26 cellular contexts compared by ENCODE assay signal in the genomic region with DNA sequence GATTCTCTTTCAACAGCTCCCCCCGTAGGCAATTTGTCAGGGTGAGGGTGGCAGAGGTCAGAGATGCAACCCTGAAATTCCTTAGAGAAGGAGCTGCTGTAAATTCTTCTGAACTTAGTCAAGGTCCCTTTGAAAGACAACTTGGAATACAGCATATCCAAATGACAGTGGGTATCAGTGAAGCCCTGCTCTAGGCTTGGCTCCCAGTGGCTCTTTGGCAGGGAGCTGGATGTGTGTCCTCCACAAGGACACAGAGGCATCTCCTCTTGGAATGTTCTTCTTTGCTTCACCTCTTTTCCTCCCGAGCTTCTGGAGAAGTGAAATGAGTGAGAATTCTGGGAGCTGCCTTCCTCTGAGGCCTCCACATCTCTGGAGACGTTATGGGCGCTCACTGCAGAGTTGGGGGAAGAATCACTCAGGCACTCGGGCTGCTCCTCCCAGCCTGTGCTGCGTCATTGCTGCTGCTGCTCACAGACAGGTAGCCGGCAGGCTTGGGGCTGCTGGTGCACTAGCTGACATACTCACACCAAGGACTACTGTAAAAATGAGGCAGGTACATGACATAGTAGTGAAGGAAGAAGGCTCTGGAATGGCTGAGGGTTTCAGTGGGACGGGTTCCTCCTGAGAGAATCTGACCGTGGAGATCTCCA. TPM values are rescaled to one million over a fixed set of nuclear protein-coding genes. Genes with fewer than 3 reads are reported as not detected.
A peak's percentile ranks its signal among the peaks of the same experiment; 100 is the strongest.
DNase-seq lines count a peak whose midpoint lies in the region; ATAC-seq and TF ChIP-seq lines count a peak whose summit lies in the region.
"Had no signal": no experiment of that assay in that cellular context is flagged by ENCODE, and none has a peak within 500 bp of the region (broad histone marks: within the 10 kb centered on the region; RNA-seq: fewer than 3 reads in every experiment).

No MANE protein-coding gene starts in this region.

- no peak overlapping the region for H4K8ac ChIP-seq in neuronal stem cell (ENCODE audit: low read depth, low read length)

- no peak for DNase-seq in stimulated activated naive CD8-positive, alpha-beta T cell treated with anti-CD3 and anti-CD28 coated beads, Interleukin-15, amount 100 ng/mL, for 72 hours
- no peak for DNase-seq in stimulated activated naive CD8-positive, alpha-beta T cell treated with anti-CD3 and anti-CD28 coated beads, Interleukin-15, Interleukin-2, amounts not matched to agents 100 U/mL and 50 U/mL, for 24 hours
- no peak for DNase-seq in heart left ventricle
- no peak for DNase-seq in neuronal stem cell (ENCODE audit: low spot score)
- DNase-seq in NCI-H510A (lab: John Stamatoyannopoulos, UW), result no peak
- DNase-seq in AG08396 (ENCODE audit: low spot score), result no peak
- no peak for DNase-seq in HPDE6-E6E7 (ENCODE audit: extremely low spot score)
- DNase-seq in SW480 (ENCODE audit: low spot score), result no peak
- DNase-seq: activated CD4-positive, alpha-beta T cell treated with anti-CD3 and anti-CD28 coated beads, Interleukin-2, amount 10 ng/mL, durations not matched to agents 7 days and 5 days; activated gamma-delta T cell treated with Interleukin-2 at 50 U/mL for 16 hours; C1 segment of cervical spinal cord; GM23248; mucosa of descending colon; NCI-H1092 treated with DMSO at 0.1 percent for 48 hours; NCI-H2029; NCI-H345; psoas muscle; stimulated activated CD4-positive, alpha-beta T cell treated with anti-CD3 and anti-CD28 coated beads, Interleukin-2, amount 100 ng/mL, for 48 hours; stimulated activated naive CD4-positive, alpha-beta T cell treated with Interleukin-2 at 50 U/mL for 16 hours; T-helper 17 cell had no signal

- H2BK120ac ChIP-seq in neuronal stem cell (ENCODE audit: low read depth, low read length), result no peak overlapping the region

- H3K9me3 Mint-ChIP-seq in stimulated activated naive CD8-positive, alpha-beta T cell treated with anti-CD3 and anti-CD28 coated beads, Interleukin-15, amount 100 ng/mL, for 72 hours, result no peaks in the 10 kb centered on the region
- H3K9me3 Mint-ChIP-seq: type B pancreatic cell had no signal

- no peak for ATAC-seq in stimulated activated naive CD8-positive, alpha-beta T cell treated with anti-CD3 and anti-CD28 coated beads, Interleukin-15, amount 100 ng/mL, for 72 hours
- ATAC-seq in stimulated activated naive CD8-positive, alpha-beta T cell treated with anti-CD3 and anti-CD28 coated beads, Interleukin-15, Interleukin-2, amounts not matched to agents 100 U/mL and 50 U/mL, for 24 hours, result no peak
- peak; percentile 57 to 74 (median 66) for ATAC-seq in heart left ventricle
- ATAC-seq: mucosa of descending colon, psoas muscle, T-helper 17 cell had no signal

- no peak overlapping the region for H3K4ac ChIP-seq in neuronal stem cell (ENCODE audit: low read length)

- no peak overlapping the region for H3K4me3 Mint-ChIP-seq in stimulated activated naive CD8-positive, alpha-beta T cell treated with anti-CD3 and anti-CD28 coated beads, Interleukin-15, amount 100 ng/mL, for 72 hours
- H3K4me3 Mint-ChIP-seq: activated CD4-positive, alpha-beta T cell treated with anti-CD3 and anti-CD28 coated beads, Interleukin-2, amount 10 ng/mL, durations not matched to agents 7 days and 5 days; neural progenitor cell; T-helper 17 cell; type B pancreatic cell had no signal

- H2BK12ac ChIP-seq in neuronal stem cell (ENCODE audit: low read length), result no peak overlapping the region

- TF ChIP-seq POLR2A in heart left ventricle (IDR thresholded peaks at IDR 0.05), result no peak

- no peak overlapping the region for H3K4me2 ChIP-seq in neuronal stem cell (ENCODE audit: insufficient read depth, low read length, poor library complexity, severe bottlenecking)

- no peak overlapping the region for H2AK5ac ChIP-seq in neuronal stem cell (ENCODE audit: low read depth, low read length)

- H3K14ac ChIP-seq in neuronal stem cell (ENCODE audit: low read length), result no peak overlapping the region

- H4K91ac ChIP-seq in neuronal stem cell (ENCODE audit: low read depth, low read length, poor library complexity), result no peak overlapping the region

- H3K27ac ChIP-seq in heart left ventricle, result peak overlapping the region in 6 of 12 donors; percentile 5 to 69 (median 58)
- no peak overlapping the region for H3K27ac ChIP-seq in neuronal stem cell (replicated peaks; ENCODE audit: low read length)
- H3K27ac ChIP-seq: adrenal gland, GM23248, psoas muscle, SJSA1 had no signal

- 64 to 79% (median 71%) methylated on average over 9 of the region's 9 CpGs for WGBS in heart left ventricle, 4 donors
- WGBS in neuronal stem cell (ENCODE audit: extremely low coverage in 2 of 2, insufficient read length in 2 of 2, insufficient replicate concordance in 1 of 2), 2 donors, result no CpG with 5 or more reads among the region's 9 CpGs

- H3K9me3 ChIP-seq in heart left ventricle (peaks cover 0 to 8% (median 0%) of the 10 kb centered on the region in 12 donors), neuronal stem cell (replicated peaks in 1 of 2; ENCODE audit: control insufficient read depth in 2 of 2, insufficient read depth in 1 of 2, low read depth in 1 of 2, low read length in 2 of 2) (no peaks in the 10 kb centered on the region)
- H3K9me3 ChIP-seq: adrenal gland, left lung, mucosa of descending colon, psoas muscle, SJSA1 had no signal

- peaks cover 0 to 32% (median 20%) of the 10 kb centered on the region in 12 donors for H3K4me1 ChIP-seq in heart left ventricle
- peaks cover 0 to 13% of the 10 kb centered on the region in 2 donors for H3K4me1 ChIP-seq in neuronal stem cell (ENCODE audit: control insufficient read depth in 2 of 2, insufficient read depth in 1 of 2, low read depth in 1 of 2, low read length in 2 of 2)
- H3K4me1 ChIP-seq: psoas muscle, SJSA1 had no signal

- no peaks in the 10 kb centered on the region for H3K27me3 ChIP-seq in heart left ventricle
- H3K27me3 ChIP-seq in neuronal stem cell (ENCODE audit: control insufficient read depth in 3 of 3, insufficient read depth in 3 of 3, low read depth in 1 of 3, low read length in 3 of 3), result no peaks in the 10 kb centered on the region
- H3K27me3 ChIP-seq: adrenal gland, left lung, neural progenitor cell, SJSA1 had no signal

- no peak overlapping the region for H3K9ac ChIP-seq in neuronal stem cell (ENCODE audit: low read depth, low read length, poor library complexity)
- H3K9ac ChIP-seq: GM23248, neural progenitor cell had no signal

- H2AFZ ChIP-seq in neuronal stem cell (ENCODE audit: low read length), result no peak overlapping the region
- H2AFZ ChIP-seq: GM23248, neural progenitor cell had no signal

- no peaks in the 10 kb centered on the region for H3K27me3 Mint-ChIP-seq in stimulated activated naive CD8-positive, alpha-beta T cell treated with anti-CD3 and anti-CD28 coated beads, Interleukin-15, amount 100 ng/mL, for 72 hours
- H3K27me3 Mint-ChIP-seq: activated CD4-positive, alpha-beta T cell treated with anti-CD3 and anti-CD28 coated beads, Interleukin-2, amount 10 ng/mL, durations not matched to agents 7 days and 5 days; T-helper 17 cell; type B pancreatic cell had no signal

- no peak overlapping the region for H3K18ac ChIP-seq in neuronal stem cell (ENCODE audit: low read length)

- TF ChIP-seq CTCF in heart left ventricle (IDR thresholded peaks at IDR 0.05), result no peak

- peak overlapping the region; percentile 33 to 48 for H3K27ac Mint-ChIP-seq in stimulated activated naive CD8-positive, alpha-beta T cell treated with anti-CD3 and anti-CD28 coated beads, Interleukin-15, amount 100 ng/mL, for 72 hours
- H3K27ac Mint-ChIP-seq: activated CD4-positive, alpha-beta T cell treated with anti-CD3 and anti-CD28 coated beads, Interleukin-2, amount 10 ng/mL, durations not matched to agents 7 days and 5 days; neural progenitor cell had no signal

- no peak overlapping the region for H3K23ac ChIP-seq in neuronal stem cell (ENCODE audit: low read depth, low read length, poor library complexity)

- peak overlapping the region; percentile 40 for H2BK5ac ChIP-seq in neuronal stem cell (ENCODE audit: low read length)

- H3K36me3 ChIP-seq in heart left ventricle (peaks cover 0 to 67% (median 39%) of the 10 kb centered on the region in 9 donors), neuronal stem cell (replicated peaks in 1 of 2; ENCODE audit: control insufficient read depth in 2 of 2, insufficient read depth in 2 of 2, low read length in 2 of 2) (peaks cover 24 to 87% of the 10 kb centered on the region in 2 donors)

- intact Hi-C loops in heart left ventricle (cut with DNase I), result no loop called here

- H3K79me1 ChIP-seq in neuronal stem cell (ENCODE audit: low read depth, low read length), result peaks cover 1% of the 10 kb centered on the region

- no peaks in the 10 kb centered on the region for H3K4me1 Mint-ChIP-seq in stimulated activated naive CD8-positive, alpha-beta T cell treated with anti-CD3 and anti-CD28 coated beads, Interleukin-15, amount 100 ng/mL, for 72 hours
- H3K4me1 Mint-ChIP-seq: neural progenitor cell had no signal

- H3K4me3 ChIP-seq in heart left ventricle, result no peak overlapping the region
- H3K4me3 ChIP-seq in neuronal stem cell (ENCODE audit: low read length in 2 of 2), result no peak overlapping the region
- H3K4me3 ChIP-seq: adrenal gland, GM23248, left lung, mucosa of descending colon, neural progenitor cell, psoas muscle, SJSA1, smooth muscle cell had no signal

- H2BK15ac ChIP-seq in neuronal stem cell (ENCODE audit: low read length), result no peak overlapping the region

RNA-seq across cellular contexts. Expression of gene DYNLT1, which starts 34.1 kb away (rescaled TPM):
- total RNA-seq in heart left ventricle, result 100 to 1,000 TPM in 7 of 9 donors, 10 to 100 TPM in 2; 68.4 to 177 (median 121) TPM
- 100 to 1,000 TPM; 159 to 177 TPM for polyA plus RNA-seq in heart left ventricle
- 158 TPM for polyA plus RNA-seq in neuronal stem cell (2013, experiment 1 of 2)
- 158 TPM for polyA plus RNA-seq in neuronal stem cell (2013, experiment 2 of 2)

RNA-seq across cellular contexts. Expression of gene SYTL3, which starts 39.4 kb away (rescaled TPM):
- 10 to 100 TPM in 3 of 9 donors, 1 to 10 TPM in 6; 4.1 to 14.6 (median 8.2) TPM for total RNA-seq in heart left ventricle
- polyA plus RNA-seq in heart left ventricle, result 10 to 100 TPM in 1 of 2 donors, 1 to 10 TPM in 1; 4.0 to 14.0 TPM
- polyA plus RNA-seq in neuronal stem cell (2013, experiment 1 of 2), result 0.50 TPM
- polyA plus RNA-seq in neuronal stem cell (2013, experiment 2 of 2), result 0.43 TPM

RNA-seq across cellular contexts. Expression of gene TMEM181, which starts 50.6 kb away (rescaled TPM):
- total RNA-seq in heart left ventricle, result 10 to 100 TPM in 5 of 9 donors, 1 to 10 TPM in 4; 7.1 to 14.3 (median 10.1) TPM
- polyA plus RNA-seq in heart left ventricle, result 10 to 100 TPM in 1 of 2 donors, 1 to 10 TPM in 1; 4.3 to 11.4 TPM
- 11.5 TPM for polyA plus RNA-seq in neuronal stem cell (2013, experiment 1 of 2)
- 12.1 TPM for polyA plus RNA-seq in neuronal stem cell (2013, experiment 2 of 2)

Comparison
In these comparisons a context has a peak if more than half of its experiments do, and no peak if none do; other contexts are left out.
1. ATAC-seq: peak in heart left ventricle (4 of 4); none in stimulated activated naive CD8-positive, alpha-beta T cell treated with anti-CD3 and anti-CD28 coated beads, Interleukin-15, amount 100 ng/mL, for 72 hours (single experiment) and stimulated activated naive CD8-positive, alpha-beta T cell treated with anti-CD3 and anti-CD28 coated beads, Interleukin-15, Interleukin-2, amounts not matched to agents 100 U/mL and 50 U/mL, for 24 hours (single experiment).